In genomic region chr10:96130326-96130758, GRCh38 we compare ENCODE assay signal across 8 cellular contexts. TPM values are rescaled to one million over a fixed set of nuclear protein-coding genes. Genes with fewer than 3 reads are reported as not detected.
DNase-seq lines count a peak whose midpoint lies in the region; ATAC-seq and TF ChIP-seq lines count a peak whose summit lies in the region.

No MANE protein-coding gene starts in this region.

- ATAC-seq in HG02840 (IDR thresholded peaks at IDR 0.05; ENCODE audit: low FRiP score, unreplicated experiment) (peak; percentile 50), left lobe of liver (peak; percentile 80)

- TF ChIP-seq CTCF in WI38 (IDR thresholded peaks at IDR 0.05; ENCODE audit: low read depth, low read length): no peak

- peak; percentile 71 to 80 for DNase-seq in NCI-H2081 (lab: John Stamatoyannopoulos, UW)
- no peak for DNase-seq in NCI-H2081 treated with DMSO at 0.1 percent for 48 hours (lab: John Stamatoyannopoulos, UW)
- DNase-seq in NCI-H1694 (lab: John Stamatoyannopoulos, UW): peak; percentile 57
- peak; percentile 63 for DNase-seq in cerebellum (ENCODE audit: low spot score)
- DNase-seq in left lobe of liver (ENCODE audit: low spot score): no peak
- DNase-seq in stimulated activated CD4-positive, alpha-beta T cell treated with anti-CD3 and anti-CD28 coated beads, Interleukin-4, amount 100 ng/mL, for 48 hours (ENCODE audit: low read depth in 2 of 2): peak; percentile 61 to 74

- peak overlapping the region; percentile 77 for H3K4me3 ChIP-seq in WI38 (ENCODE audit: low read depth, low read length)

RNA-seq across cellular contexts. Expression of gene ZNF518A, which starts 0.2 kb away (rescaled TPM):
- total RNA-seq in cerebellum: 83.9 TPM
- 8.7 TPM for total RNA-seq in left lobe of liver

Comparison
In these comparisons a context has a peak if more than half of its experiments do, and no peak if none do; other contexts are left out.
1. DNase-seq: peak in NCI-H2081 (2 of 2), NCI-H1694 (single experiment), cerebellum (single experiment) and stimulated activated CD4-positive, alpha-beta T cell treated with anti-CD3 and anti-CD28 coated beads, Interleukin-4, amount 100 ng/mL, for 48 hours (2 of 2); none in NCI-H2081 treated with DMSO at 0.1 percent for 48 hours (single experiment) and left lobe of liver (single experiment).